9 cellular contexts compared by ENCODE assay signal in genomic region chrX:65034292-65034640, GRCh38. TPM values are rescaled to one million over a fixed set of nuclear protein-coding genes. Genes with fewer than 3 reads are reported as not detected.
DNase-seq lines count a peak whose midpoint lies in the region; ATAC-seq and TF ChIP-seq lines count a peak whose summit lies in the region.
"Had no signal": no experiment of that assay in that cellular context is flagged by ENCODE, and none has a peak within 500 bp of the region (broad histone marks: within the 10 kb centered on the region; RNA-seq: fewer than 3 reads in every experiment).

No MANE protein-coding gene starts in this region.

- no peak for TF ChIP-seq CTCF in heart right ventricle (IDR thresholded peaks at IDR 0.05)
- no peak for TF ChIP-seq CTCF in cardiac fibroblast (IDR thresholded peaks at IDR 0.05; ENCODE audit: low read depth, low read length)
- no peak for TF ChIP-seq CTCF in mucosa of descending colon (IDR thresholded peaks at IDR 0.05)

- ATAC-seq in heart right ventricle (no peak), left cardiac atrium (no peak), mucosa of descending colon (peak; percentile 7), GM18505 (IDR thresholded peaks at IDR 0.05; ENCODE audit: unreplicated experiment) (no peak), HG03460 (IDR thresholded peaks at IDR 0.05; ENCODE audit: unreplicated experiment) (no peak), HG03457 (IDR thresholded peaks at IDR 0.05; ENCODE audit: unreplicated experiment) (no peak)

- H3K4me1 ChIP-seq in heart right ventricle: peaks cover 0 to 5% (median 0%) of the 10 kb centered on the region in 9 donors
- no peaks in the 10 kb centered on the region for H3K4me1 ChIP-seq in mucosa of descending colon (ENCODE audit: low read depth)
- H3K4me1 ChIP-seq: SJSA1 had no signal

- peak overlapping the region; percentile 7 to 60 (median 54) for H3K4me3 ChIP-seq in heart right ventricle
- peak overlapping the region; percentile 47 to 49 for H3K4me3 ChIP-seq in cardiac fibroblast (replicated peaks in 1 of 2; ENCODE audit: low read depth in 2 of 2, low read length in 2 of 2)
- H3K4me3 ChIP-seq in mucosa of descending colon: no peak overlapping the region
- H3K4me3 ChIP-seq: SJSA1 had no signal

- peaks cover 0 to 29% (median 0%) of the 10 kb centered on the region in 7 donors for H3K27me3 ChIP-seq in heart right ventricle
- H3K27me3 ChIP-seq: SJSA1 had no signal

- intact Hi-C loops in heart right ventricle (cut with DNase I) (loop anchor here in 1 of 10 donors (10.0 kb wide), 1 partner anchor 59 kb away; the partner anchor contains the start of gene ZC4H2), left cardiac atrium (cut with DNase I) (loop anchor here in 1 of 2 donors (10.0 kb wide), 1 partner anchor 59 kb away; the partner anchor contains the start of gene ZC4H2), mucosa of descending colon (cut with DNase I, micrococcal nuclease) (loop anchor here in 1 of 2 donors (10.0 kb wide), 1 partner anchor 161 kb away; no protein-coding TSS in a partner anchor)

- no peaks in the 10 kb centered on the region for H3K36me3 ChIP-seq in heart right ventricle
- no peaks in the 10 kb centered on the region for H3K36me3 ChIP-seq in mucosa of descending colon (ENCODE audit: low read depth)
- H3K36me3 ChIP-seq: SJSA1 had no signal

- 5 to 8% methylated on average over 10 to 11 of the region's 11 CpGs for WGBS in heart right ventricle, 2 donors

- DNase-seq in heart right ventricle: no peak
- no peak for DNase-seq in left cardiac atrium
- DNase-seq in cardiac fibroblast (ENCODE audit: low read depth in 2 of 2): no peak
- no peak for DNase-seq in mucosa of descending colon
- DNase-seq in NCI-H187 (lab: John Stamatoyannopoulos, UW): no peak

- H3K9me3 ChIP-seq in heart right ventricle (no peaks in the 10 kb centered on the region), mucosa of descending colon (no peaks in the 10 kb centered on the region)
- H3K9me3 ChIP-seq: SJSA1 had no signal

- no peak for TF ChIP-seq POLR2A in GM18505 (IDR thresholded peaks at IDR 0.05; ENCODE audit: borderline replicate concordance, extremely low read depth, insufficient read depth, insufficient read length)

- H3K27ac ChIP-seq in heart right ventricle: peak overlapping the region in 6 of 10 donors; percentile 12 to 69 (median 58)
- H3K27ac ChIP-seq: SJSA1 had no signal

RNA-seq across cellular contexts. Expression of gene ZC3H12B, which starts 0.4 kb away (rescaled TPM):
- total RNA-seq in heart right ventricle (under 1 TPM; 0.25 to 0.73 (median 0.41) TPM), left cardiac atrium (1 to 10 TPM in 1 of 2 donors, under 1 TPM in 1; 0.88 to 1.2 TPM), mucosa of descending colon (1 to 10 TPM; 2.5 to 4.5 (median 3.8) TPM)
- polyA plus RNA-seq in heart right ventricle: under 1 TPM; 0.07 to 0.12 TPM

RNA-seq across cellular contexts. Expression of gene ZC4H2, which starts 58.0 kb away (rescaled TPM):
- total RNA-seq in heart right ventricle (1 to 10 TPM; 1.3 to 7.4 (median 4.2) TPM), left cardiac atrium (10 to 100 TPM in 1 of 2 donors, 1 to 10 TPM in 1; 6.8 to 10.1 TPM), mucosa of descending colon (10 to 100 TPM in 1 of 3 donors, 1 to 10 TPM in 2; 7.2 to 15.0 (median 9.6) TPM)
- 1 to 10 TPM; 1.5 to 4.3 TPM for polyA plus RNA-seq in heart right ventricle
